1 cellular context compared by ENCODE assay signal in genomic region chr15:40891810-40892448, GRCh38.
TF ChIP-seq lines count a peak whose summit lies in the region.

No MANE protein-coding gene starts in this region.

TF ChIP-seq in WTC11, 78 proteins besides CTCF, POLR2A, EP300 and RAD21 (continued from another document):
- TF ChIP-seq, protein P1, sequence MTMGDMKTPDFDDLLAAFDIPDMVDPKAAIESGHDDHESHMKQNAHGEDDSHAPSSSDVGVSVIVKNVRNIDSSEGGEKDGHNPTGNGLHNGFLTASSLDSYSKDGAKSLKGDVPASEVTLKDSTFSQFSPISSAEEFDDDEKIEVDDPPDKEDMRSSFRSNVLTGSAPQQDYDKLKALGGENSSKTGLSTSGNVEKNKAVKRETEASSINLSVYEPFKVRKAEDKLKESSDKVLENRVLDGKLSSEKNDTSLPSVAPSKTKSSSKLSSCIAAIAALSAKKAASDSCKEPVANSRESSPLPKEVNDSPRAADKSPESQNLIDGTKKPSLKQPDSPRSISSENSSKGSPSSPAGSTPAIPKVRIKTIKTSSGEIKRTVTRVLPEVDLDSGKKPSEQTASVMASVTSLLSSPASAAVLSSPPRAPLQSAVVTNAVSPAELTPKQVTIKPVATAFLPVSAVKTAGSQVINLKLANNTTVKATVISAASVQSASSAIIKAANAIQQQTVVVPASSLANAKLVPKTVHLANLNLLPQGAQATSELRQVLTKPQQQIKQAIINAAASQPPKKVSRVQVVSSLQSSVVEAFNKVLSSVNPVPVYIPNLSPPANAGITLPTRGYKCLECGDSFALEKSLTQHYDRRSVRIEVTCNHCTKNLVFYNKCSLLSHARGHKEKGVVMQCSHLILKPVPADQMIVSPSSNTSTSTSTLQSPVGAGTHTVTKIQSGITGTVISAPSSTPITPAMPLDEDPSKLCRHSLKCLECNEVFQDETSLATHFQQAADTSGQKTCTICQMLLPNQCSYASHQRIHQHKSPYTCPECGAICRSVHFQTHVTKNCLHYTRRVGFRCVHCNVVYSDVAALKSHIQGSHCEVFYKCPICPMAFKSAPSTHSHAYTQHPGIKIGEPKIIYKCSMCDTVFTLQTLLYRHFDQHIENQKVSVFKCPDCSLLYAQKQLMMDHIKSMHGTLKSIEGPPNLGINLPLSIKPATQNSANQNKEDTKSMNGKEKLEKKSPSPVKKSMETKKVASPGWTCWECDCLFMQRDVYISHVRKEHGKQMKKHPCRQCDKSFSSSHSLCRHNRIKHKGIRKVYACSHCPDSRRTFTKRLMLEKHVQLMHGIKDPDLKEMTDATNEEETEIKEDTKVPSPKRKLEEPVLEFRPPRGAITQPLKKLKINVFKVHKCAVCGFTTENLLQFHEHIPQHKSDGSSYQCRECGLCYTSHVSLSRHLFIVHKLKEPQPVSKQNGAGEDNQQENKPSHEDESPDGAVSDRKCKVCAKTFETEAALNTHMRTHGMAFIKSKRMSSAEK (CRISPR knock-in tag; IDR thresholded peaks at IDR 0.05; ENCODE audit: borderline replicate concordance): no peak
- TF ChIP-seq KAT7 (CRISPR knock-in tag; IDR thresholded peaks at IDR 0.05; ENCODE audit: borderline replicate concordance): no peak
- no peak for TF ChIP-seq RORB (CRISPR knock-in tag; IDR thresholded peaks at IDR 0.05)
- no peak for TF ChIP-seq GTF2I (CRISPR knock-in tag; conservative IDR thresholded peaks at IDR 0.05)
- TF ChIP-seq NR3C1 (CRISPR knock-in tag; conservative IDR thresholded peaks at IDR 0.05; ENCODE audit: low read depth): no peak
- TF ChIP-seq, protein P2, sequence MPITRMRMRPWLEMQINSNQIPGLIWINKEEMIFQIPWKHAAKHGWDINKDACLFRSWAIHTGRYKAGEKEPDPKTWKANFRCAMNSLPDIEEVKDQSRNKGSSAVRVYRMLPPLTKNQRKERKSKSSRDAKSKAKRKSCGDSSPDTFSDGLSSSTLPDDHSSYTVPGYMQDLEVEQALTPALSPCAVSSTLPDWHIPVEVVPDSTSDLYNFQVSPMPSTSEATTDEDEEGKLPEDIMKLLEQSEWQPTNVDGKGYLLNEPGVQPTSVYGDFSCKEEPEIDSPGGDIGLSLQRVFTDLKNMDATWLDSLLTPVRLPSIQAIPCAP (CRISPR knock-in tag; IDR thresholded peaks at IDR 0.05): no peak
- TF ChIP-seq PRRX2 (CRISPR knock-in tag; IDR thresholded peaks at IDR 0.05): no peak
- no peak for TF ChIP-seq FOXP1 (CRISPR knock-in tag; IDR thresholded peaks at IDR 0.05; ENCODE audit: borderline replicate concordance)
- TF ChIP-seq ZNF219 (CRISPR knock-in tag; IDR thresholded peaks at IDR 0.05; ENCODE audit: borderline replicate concordance): no peak
- TF ChIP-seq E2F5 (CRISPR knock-in tag; IDR thresholded peaks at IDR 0.05): no peak
- no peak for TF ChIP-seq ZNF423 (CRISPR knock-in tag; IDR thresholded peaks at IDR 0.05)
